11 cellular contexts compared by ENCODE assay signal in genomic region chr20:49319204-49319809, GRCh38. TPM values are rescaled to one million over a fixed set of nuclear protein-coding genes. Genes with fewer than 3 reads are reported as not detected.
DNase-seq lines count a peak whose midpoint lies in the region; FAIRE-seq and TF ChIP-seq lines count a peak whose summit lies in the region.
"Had no signal": no experiment of that assay in that cellular context is flagged by ENCODE, and none has a peak within 500 bp of the region (broad histone marks: within the 10 kb centered on the region; RNA-seq: fewer than 3 reads in every experiment).

No MANE protein-coding gene starts in this region.

- H2BK12ac ChIP-seq in H1 (ENCODE audit: low read depth, low read length) (no peak overlapping the region), neuronal stem cell (ENCODE audit: low read length) (no peak overlapping the region)

- H2BK15ac ChIP-seq in H1 (ENCODE audit: low read length) (no peak overlapping the region), neuronal stem cell (ENCODE audit: low read length) (no peak overlapping the region)

- no peaks in the 10 kb centered on the region for H3K36me3 Mint-ChIP-seq in Caco-2 (ENCODE audit: insufficient read depth, unreplicated experiment)

- H3K14ac ChIP-seq in H1 (ENCODE audit: insufficient read length): no peak overlapping the region
- H3K14ac ChIP-seq in neuronal stem cell (ENCODE audit: low read length): peak overlapping the region; percentile 38

- intact Hi-C loops in Caco-2 (cut with micrococcal nuclease; ENCODE audit: unreplicated experiment): no loop called here

- peak overlapping the region; percentile 94 to 99 for H3K4me2 ChIP-seq in H1 (ENCODE audit: insufficient read depth in 1 of 2, low read depth in 2 of 2, low read length in 2 of 2)
- H3K4me2 ChIP-seq in neuronal stem cell (ENCODE audit: insufficient read depth, low read length, poor library complexity, severe bottlenecking): peak overlapping the region; percentile 69

- H2AK5ac ChIP-seq in H1 (ENCODE audit: low read depth, low read length) (no peak overlapping the region), neuronal stem cell (ENCODE audit: low read depth, low read length) (peak overlapping the region; percentile 63)

- H3K79me2 ChIP-seq in H1 (ENCODE audit: control insufficient read depth in 1 of 2, insufficient read depth in 2 of 2, low read length in 2 of 2): no peaks in the 10 kb centered on the region

- CTCF ChIA-PET in H1 (lab: Charles Lee; ENCODE audit: partially characterized antibody) (interaction anchor here (0.6 to 6.7 kb wide), 26 partner anchors 10 to 275 kb away, joined by 3 to 60 read pairs (median 6); no protein-coding TSS in a partner anchor), Caco-2 (lab: Charles Lee) (interaction anchor here (0.6 to 2.1 kb wide), 7 partner anchors 12 to 190 kb away, joined by 3 to 101 read pairs (median 4); no protein-coding TSS in a partner anchor)

- H3K27ac ChIP-seq in H1 (ENCODE audit: low read depth, low read length) (no peak overlapping the region), neuronal stem cell (replicated peaks; ENCODE audit: low read length) (no peak overlapping the region)

- H3K4me1 Mint-ChIP-seq in Caco-2 (ENCODE audit: low read depth, unreplicated experiment): no peaks in the 10 kb centered on the region

- H3K79me1 ChIP-seq in H1 (ENCODE audit: low read depth, low read length): no peaks in the 10 kb centered on the region
- H3K79me1 ChIP-seq in neuronal stem cell (ENCODE audit: low read depth, low read length): peaks cover 4% of the 10 kb centered on the region

- H2AFZ ChIP-seq in H1 (ENCODE audit: low read length) (no peak overlapping the region), neuronal stem cell (ENCODE audit: low read length) (no peak overlapping the region)

- H3K4me1 ChIP-seq in H1 (replicated peaks in 1 of 4; ENCODE audit: control insufficient read depth in 3 of 4, insufficient read depth in 4 of 4, low read length in 3 of 4) (peaks cover 0 to 14% (median 5%) of the 10 kb centered on the region in 4 experiments; a peak in 6 of 7 replicates), neuronal stem cell (ENCODE audit: control insufficient read depth in 2 of 2, insufficient read depth in 1 of 2, low read depth in 1 of 2, low read length in 2 of 2) (peaks cover 10 to 12% of the 10 kb centered on the region in 2 donors), Caco-2 (no peaks in the 10 kb centered on the region)

- TF ChIP-seq CTCF in H1 (IDR thresholded peaks at IDR 0.05; ENCODE audit: control extremely low read depth in 1 of 3, insufficient read depth in 1 of 3, low read depth in 1 of 3, low read length in 3 of 3): no peak
- TF ChIP-seq CTCF in Caco-2 (IDR thresholded peaks at IDR 0.05; ENCODE audit: insufficient read depth in 1 of 2, low read depth in 1 of 2, low read length in 1 of 2, severe bottlenecking in 1 of 2, unreplicated experiment in 1 of 2): no peak

- no peak overlapping the region for H2BK20ac ChIP-seq in H1 (ENCODE audit: low read length)

- WGBS in H1 (ENCODE audit: extremely low coverage in 1 of 2, insufficient coverage in 1 of 2, insufficient read length in 1 of 2, insufficient replicate concordance in 2 of 2, low coverage in 1 of 2, low lambda C conversion rate in 2 of 2, missing lambda C conversion rate in 1 of 2), 2 experiments: 55% methylated on average over 25 of the region's 25 CpGs; no CpG with 5 or more reads in 1 of the 2 experiments
- WGBS in neuronal stem cell (ENCODE audit: extremely low coverage in 2 of 2, insufficient read length in 2 of 2, insufficient replicate concordance in 1 of 2), 2 donors: no CpG with 5 or more reads among the region's 25 CpGs

- H3K27me3 Mint-ChIP-seq in Caco-2 (ENCODE audit: insufficient read depth, unreplicated experiment): peaks cover 7% of the 10 kb centered on the region

- H3K18ac ChIP-seq in H1 (ENCODE audit: extremely low read depth, low read length): no peak overlapping the region
- H3K18ac ChIP-seq in neuronal stem cell (ENCODE audit: low read length): peak overlapping the region; percentile 57

- no TSS peak for BruUV-seq in Caco-2 (replicated peaks; lab: Mats Ljungman, UMichigan)

- H3K4me3 Mint-ChIP-seq in Caco-2 (ENCODE audit: unreplicated experiment): no peak overlapping the region

- POLR2A ChIA-PET in H1 (lab: Charles Lee; ENCODE audit: partially characterized antibody) (interaction anchor here (0.8 to 41.0 kb wide), 9 partner anchors 9 to 186 kb away, joined by 3 to 1132 read pairs (median 4); partner anchors contain the start of genes KCNB1 and ZNFX1), Caco-2 (lab: Charles Lee) (interaction anchor here (1.5 to 1.6 kb wide), 2 partner anchors 41 to 100 kb away, joined by 4 to 15 read pairs; partner anchors contain the start of genes DDX27 and ZNFX1)

- peaks cover 12% of the 10 kb centered on the region; the same call in 1 of the 2 replicates for H3K23me2 ChIP-seq in H1 (ENCODE audit: low read depth, low read length)

- no peak overlapping the region for H3K56ac ChIP-seq in H1 (replicated peaks; ENCODE audit: insufficient read length, low read depth, low read length)

- DNase-seq in ELF-1 (ENCODE audit: low read depth, low spot score) (peak; percentile 17), NCI-H345 (lab: John Stamatoyannopoulos, UW) (peak; percentile 11), H1 (ENCODE audit: low read depth in 1 of 2, low spot score in 2 of 2) (peak in 1 of 2 experiments; percentile 51), neuronal stem cell (ENCODE audit: low spot score) (no peak), KG1 (lab: John Stamatoyannopoulos, UW) (no peak), RCC 7860 (ENCODE audit: low spot score) (no peak), Caco-2 (no peak)
- no peak for DNase-seq in activated CD4-positive, CD25-positive, alpha-beta regulatory T cell treated with anti-CD3 and anti-CD28 coated beads, Interleukin-2, amount 50 U/mL, for 72 hours
- DNase-seq: DMS79 had no signal

- no peak overlapping the region for H3K4ac ChIP-seq in H1 (replicated peaks; ENCODE audit: insufficient read length, low read depth, low read length)
- H3K4ac ChIP-seq in neuronal stem cell (ENCODE audit: low read length): no peak overlapping the region

- peak overlapping the region in 3 of 4 experiments; percentile 60 to 75 (median 61); a peak in 5 of 8 replicates for H3K4me3 ChIP-seq in H1 (ENCODE audit: extremely low read depth in 1 of 4, insufficient read depth in 2 of 4, low read depth in 3 of 4, low read length in 4 of 4)
- no peak overlapping the region for H3K4me3 ChIP-seq in neuronal stem cell (ENCODE audit: low read length in 2 of 2)
- H3K4me3 ChIP-seq in Caco-2 (ENCODE audit: low read depth, low read length): no peak overlapping the region
- H3K4me3 ChIP-seq: lung had no signal

- no peak overlapping the region for H4K91ac ChIP-seq in H1 (replicated peaks; ENCODE audit: insufficient read length, low read length)
- H4K91ac ChIP-seq in neuronal stem cell (ENCODE audit: low read depth, low read length, poor library complexity): no peak overlapping the region

- H4K8ac ChIP-seq in H1 (ENCODE audit: extremely low read depth, insufficient read depth, low read length) (no peak overlapping the region), neuronal stem cell (ENCODE audit: low read depth, low read length) (peak overlapping the region; percentile 17)

- H3K27me3 ChIP-seq in H1 (replicated peaks in 1 of 4; ENCODE audit: control insufficient read depth in 3 of 4, extremely low read depth in 1 of 4, insufficient read depth in 3 of 4, low read length in 3 of 4) (peaks cover 11 to 35% (median 27%) of the 10 kb centered on the region in 4 experiments), neuronal stem cell (ENCODE audit: control insufficient read depth in 3 of 3, insufficient read depth in 3 of 3, low read depth in 1 of 3, low read length in 3 of 3) (peaks cover 19 to 78% (median 40%) of the 10 kb centered on the region in 3 experiments), Caco-2 (replicated peaks; ENCODE audit: control insufficient read depth, insufficient read depth, low read length) (no peaks in the 10 kb centered on the region)

- H3K9ac ChIP-seq in H1 (replicated peaks in 1 of 4; ENCODE audit: extremely low read depth in 1 of 4, low read depth in 3 of 4, low read length in 3 of 4) (no peak overlapping the region), neuronal stem cell (ENCODE audit: low read depth, low read length, poor library complexity) (no peak overlapping the region)

- no peak for TF ChIP-seq RAD21 in H1 (IDR thresholded peaks at IDR 0.05 in 1 of 2, conservative IDR thresholded peaks at IDR 0.05 in 1 of 2; ENCODE audit: low read depth in 2 of 2, low read length in 2 of 2)

- no peak overlapping the region for H2BK5ac ChIP-seq in H1 (ENCODE audit: low read depth, low read length)
- no peak overlapping the region for H2BK5ac ChIP-seq in neuronal stem cell (ENCODE audit: low read length)

- H2BK120ac ChIP-seq in H1 (replicated peaks; ENCODE audit: low read depth, low read length) (no peak overlapping the region), neuronal stem cell (ENCODE audit: low read depth, low read length) (no peak overlapping the region)

- no peaks in the 10 kb centered on the region for H3K36me3 ChIP-seq in H1 (ENCODE audit: control insufficient read depth in 2 of 4, insufficient read depth in 4 of 4, low read length in 3 of 4)
- H3K36me3 ChIP-seq in neuronal stem cell (replicated peaks in 1 of 2; ENCODE audit: control insufficient read depth in 2 of 2, insufficient read depth in 2 of 2, low read length in 2 of 2): no peaks in the 10 kb centered on the region
- no peaks in the 10 kb centered on the region for H3K36me3 ChIP-seq in Caco-2 (ENCODE audit: control insufficient read depth, insufficient read depth, low read length)

- no peak overlapping the region for H3K27ac Mint-ChIP-seq in Caco-2 (ENCODE audit: unreplicated experiment)

- no peaks in the 10 kb centered on the region for H4K20me1 ChIP-seq in H1 (replicated peaks in 1 of 2; ENCODE audit: control insufficient read depth in 1 of 2, insufficient read depth in 2 of 2, low read length in 2 of 2)

- TF ChIP-seq EP300 in H1 (IDR thresholded peaks at IDR 0.05; ENCODE audit: borderline replicate concordance in 1 of 2, low read depth in 2 of 2, low read length in 2 of 2): no peak

- FAIRE-seq in H1 (lab: Jason Lieb, UNC) (no peak), RCC 7860 (lab: Jason Lieb, UNC) (no peak)
- FAIRE-seq: endothelial cell of umbilical vein had no signal

- no peaks in the 10 kb centered on the region for H3K9me3 ChIP-seq in H1 (ENCODE audit: insufficient read depth in 2 of 2, low read depth in 1 of 2, low read length in 1 of 2)
- H3K9me3 ChIP-seq in neuronal stem cell (replicated peaks in 1 of 2; ENCODE audit: control insufficient read depth in 2 of 2, insufficient read depth in 1 of 2, low read depth in 1 of 2, low read length in 2 of 2): peaks cover 2 to 10% of the 10 kb centered on the region in 2 donors
- H3K9me3 ChIP-seq in Caco-2: no peaks in the 10 kb centered on the region

- no peak for TF ChIP-seq POLR2A in H1 (IDR thresholded peaks at IDR 0.05; ENCODE audit: control extremely low read depth in 1 of 2, low read depth in 2 of 2, low read length in 2 of 2)

- H4K5ac ChIP-seq in H1 (ENCODE audit: insufficient read length, low read depth, low read length): no peak overlapping the region

- no peak overlapping the region for H3K23ac ChIP-seq in H1 (ENCODE audit: insufficient read length)
- H3K23ac ChIP-seq in neuronal stem cell (ENCODE audit: low read depth, low read length, poor library complexity): peak overlapping the region; percentile 55

- no peaks in the 10 kb centered on the region for H3K9me3 Mint-ChIP-seq in Caco-2 (ENCODE audit: unreplicated experiment)

RNA-seq across cellular contexts. Expression of gene ZNFX1, which starts 41.5 kb away (rescaled TPM):
- 11.3 and 13.0 TPM in 2 replicates for total RNA-seq in H1 (2021; fragmentation: NEBNext Ultra II Directional; extraction: Animal tissue kit (Norgen Biotek cat#: 25700))
- polyA plus RNA-seq in H1 (2011; rRNA removed): 3.1 and 3.4 TPM in 2 replicates
- polyA plus RNA-seq in H1 (2011; cell fraction: cytosol; rRNA removed): 3.0 TPM
- 4.0 TPM for polyA plus RNA-seq in H1 (2011; cell fraction: nucleus; rRNA removed)
- polyA plus RNA-seq in H1 (2012, experiment 1 of 2): 6.4 to 8.0 TPM (median 7.3 TPM) in 4 replicates
- 1.5 TPM for polyA plus RNA-seq in H1 (2012, experiment 2 of 2)
- 5.6 TPM for polyA plus RNA-seq in H1 (2013, experiment 1 of 2)
- polyA plus RNA-seq in H1 (2013, experiment 2 of 2): 5.2 TPM
- polyA minus RNA-seq in H1 (2011; rRNA and poly(A)+ RNA removed): 9.0 and 12.8 TPM in 2 replicates
- polyA minus RNA-seq in H1 (2011; cell fraction: cytosol; rRNA and poly(A)+ RNA removed): 5.4 TPM
- 7.1 TPM for polyA minus RNA-seq in H1 (2011; cell fraction: nucleus; rRNA and poly(A)+ RNA removed)
- 2.4 TPM for polyA plus RNA-seq in neuronal stem cell (2013, experiment 1 of 2)
- 2.2 TPM for polyA plus RNA-seq in neuronal stem cell (2013, experiment 2 of 2)
- 34.0 and 34.7 TPM in 2 replicates for total RNA-seq in Caco-2 (2022)

Comparison
In these comparisons a context has a peak if more than half of its experiments do, and no peak if none do; other contexts are left out.
1. DNase-seq: peak in ELF-1 (single experiment) and NCI-H345 (single experiment); none in neuronal stem cell (single experiment), KG1 (single experiment), activated CD4-positive, CD25-positive, alpha-beta regulatory T cell treated with anti-CD3 and anti-CD28 coated beads, Interleukin-2, amount 50 U/mL, for 72 hours (single experiment), RCC 7860 (single experiment) and Caco-2 (0 of 2).
2. H3K4me3 ChIP-seq: peak in H1 (3 of 4); none in neuronal stem cell (0 of 2) and Caco-2 (single experiment).